19 cellular contexts compared by ENCODE assay signal in genomic region chr2:10995366-10995970, GRCh38.
A peak's percentile ranks its signal among the peaks of the same experiment; 100 is the strongest.
DNase-seq lines count a peak whose midpoint lies in the region; ATAC-seq and TF ChIP-seq lines count a peak whose summit lies in the region.
"Had no signal": no experiment of that assay in that cellular context is flagged by ENCODE, and none has a peak within 500 bp of the region (broad histone marks: within the 10 kb centered on the region; RNA-seq: fewer than 3 reads in every experiment).

No MANE protein-coding gene starts in this region.

- peaks cover 2% of the 10 kb centered on the region for H3K27me3 Mint-ChIP-seq in endothelial cell (ENCODE audit: unreplicated experiment)

- H3K9ac ChIP-seq in neuronal stem cell (ENCODE audit: low read depth, low read length, poor library complexity): no peak overlapping the region

- peak overlapping the region; percentile 32 for H3K27ac Mint-ChIP-seq in endothelial cell (ENCODE audit: unreplicated experiment)
- H3K27ac Mint-ChIP-seq: B cell; CD4-positive, alpha-beta memory T cell; GM23338; H9 had no signal

- H2BK12ac ChIP-seq in neuronal stem cell (ENCODE audit: low read length): no peak overlapping the region

- H4K8ac ChIP-seq in neuronal stem cell (ENCODE audit: low read depth, low read length): no peak overlapping the region

- H3K27ac ChIP-seq in neuronal stem cell (replicated peaks; ENCODE audit: low read length) (no peak overlapping the region), suprapubic skin (no peak overlapping the region)
- H3K27ac ChIP-seq: 22Rv1 had no signal

- H3K9me3 ChIP-seq in neuronal stem cell (replicated peaks in 1 of 2; ENCODE audit: control insufficient read depth in 2 of 2, insufficient read depth in 1 of 2, low read depth in 1 of 2, low read length in 2 of 2) (no peaks in the 10 kb centered on the region), suprapubic skin (no peaks in the 10 kb centered on the region)

- no peak overlapping the region for H4K91ac ChIP-seq in neuronal stem cell (ENCODE audit: low read depth, low read length, poor library complexity)

- peaks cover 34% of the 10 kb centered on the region for H3K4me1 Mint-ChIP-seq in endothelial cell (ENCODE audit: unreplicated experiment)
- H3K4me1 Mint-ChIP-seq: B cell; CD4-positive, alpha-beta memory T cell; GM23338 had no signal

- no peak overlapping the region for H2BK15ac ChIP-seq in neuronal stem cell (ENCODE audit: low read length)

- no peak for ATAC-seq in GM21526 (IDR thresholded peaks at IDR 0.05; ENCODE audit: low FRiP score, unreplicated experiment)
- ATAC-seq: GM23338, HCT116 had no signal

- no peaks in the 10 kb centered on the region for H3K36me3 Mint-ChIP-seq in endothelial cell (ENCODE audit: low read depth, unreplicated experiment)
- H3K36me3 Mint-ChIP-seq: CD4-positive, alpha-beta memory T cell had no signal

- no peaks in the 10 kb centered on the region for H3K9me3 Mint-ChIP-seq in endothelial cell (ENCODE audit: unreplicated experiment)
- H3K9me3 Mint-ChIP-seq: GM23338, H9 had no signal

- H3K23ac ChIP-seq in neuronal stem cell (ENCODE audit: low read depth, low read length, poor library complexity): no peak overlapping the region

- no peak overlapping the region for H2AK5ac ChIP-seq in neuronal stem cell (ENCODE audit: low read depth, low read length)

- H3K4me3 ChIP-seq in neuronal stem cell (ENCODE audit: low read length in 2 of 2) (no peak overlapping the region), suprapubic skin (no peak overlapping the region)
- H3K4me3 ChIP-seq: GM23338 had no signal

- no peak for TF ChIP-seq CTCF in endothelial cell (IDR thresholded peaks at IDR 0.05; ENCODE audit: unreplicated experiment)
- no peak for TF ChIP-seq CTCF in suprapubic skin (IDR thresholded peaks at IDR 0.05)

- H3K4me3 Mint-ChIP-seq in endothelial cell (ENCODE audit: unreplicated experiment): peak overlapping the region; percentile 4
- H3K4me3 Mint-ChIP-seq: B cell; CD4-positive, alpha-beta memory T cell; GM23338; H9 had no signal

- TF ChIP-seq EP300 in suprapubic skin (IDR thresholded peaks at IDR 0.05): no peak

- no peaks in the 10 kb centered on the region for H3K36me3 ChIP-seq in neuronal stem cell (replicated peaks in 1 of 2; ENCODE audit: control insufficient read depth in 2 of 2, insufficient read depth in 2 of 2, low read length in 2 of 2)
- no peaks in the 10 kb centered on the region for H3K36me3 ChIP-seq in suprapubic skin

- H3K4ac ChIP-seq in neuronal stem cell (ENCODE audit: low read length): no peak overlapping the region

- peak overlapping the region; percentile 75 for H3K14ac ChIP-seq in neuronal stem cell (ENCODE audit: low read length)

- H3K79me1 ChIP-seq in neuronal stem cell (ENCODE audit: low read depth, low read length): no peaks in the 10 kb centered on the region

- DNase-seq in activated effector memory CD4-positive, alpha-beta T cell treated with anti-CD3 and anti-CD28 coated beads, Interleukin-2, amount 50 U/mL, for 16 hours: peak; percentile 36
- no peak for DNase-seq in activated effector memory CD4-positive, alpha-beta T cell treated with Interleukin-2 at 50 U/mL for 16 hours
- no peak for DNase-seq in endothelial cell (ENCODE audit: low spot score)
- no peak for DNase-seq in neuronal stem cell (ENCODE audit: low spot score)
- DNase-seq in suprapubic skin (ENCODE audit: low spot score in 2 of 2): peak; percentile 35 to 45
- DNase-seq in NCI-H1694 (lab: John Stamatoyannopoulos, UW): no peak
- no peak for DNase-seq in NCI-H345 treated with DMSO at 0.1 percent for 48 hours (lab: John Stamatoyannopoulos, UW; ENCODE audit: unreplicated experiment)
- DNase-seq: C1 segment of cervical spinal cord; Calu3; CD4-positive, alpha-beta memory T cell; COR-L47; DMS53; DND-41; H9 had no signal

- H2AFZ ChIP-seq in neuronal stem cell (ENCODE audit: low read length): no peak overlapping the region
- H2AFZ ChIP-seq: GM23338 had no signal

- H3K27me3 ChIP-seq in neuronal stem cell (ENCODE audit: control insufficient read depth in 3 of 3, insufficient read depth in 3 of 3, low read depth in 1 of 3, low read length in 3 of 3) (peaks cover 0 to 3% (median 0%) of the 10 kb centered on the region in 3 experiments), suprapubic skin (no peaks in the 10 kb centered on the region)

- H2BK5ac ChIP-seq in neuronal stem cell (ENCODE audit: low read length): no peak overlapping the region

- TF ChIP-seq POLR2A in suprapubic skin (IDR thresholded peaks at IDR 0.05): no peak

- no CpG with 5 or more reads among the region's 13 CpGs for WGBS in neuronal stem cell (ENCODE audit: extremely low coverage in 2 of 2, insufficient read length in 2 of 2, insufficient replicate concordance in 1 of 2), 2 donors
- 83% methylated on average over 13 of the region's 13 CpGs for WGBS in suprapubic skin

- no peak overlapping the region for H3K4me2 ChIP-seq in neuronal stem cell (ENCODE audit: insufficient read depth, low read length, poor library complexity, severe bottlenecking)
- H3K4me2 ChIP-seq: GM23338 had no signal

- H2BK120ac ChIP-seq in neuronal stem cell (ENCODE audit: low read depth, low read length): no peak overlapping the region

- H3K4me1 ChIP-seq in neuronal stem cell (ENCODE audit: control insufficient read depth in 2 of 2, insufficient read depth in 1 of 2, low read depth in 1 of 2, low read length in 2 of 2) (no peaks in the 10 kb centered on the region), suprapubic skin (no peaks in the 10 kb centered on the region)

- H3K18ac ChIP-seq in neuronal stem cell (ENCODE audit: low read length): no peak overlapping the region

Comparison
In these comparisons a context has a peak if more than half of its experiments do, and no peak if none do; other contexts are left out.
1. DNase-seq: peak in activated effector memory CD4-positive, alpha-beta T cell treated with anti-CD3 and anti-CD28 coated beads, Interleukin-2, amount 50 U/mL, for 16 hours (single experiment) and suprapubic skin (2 of 2); none in activated effector memory CD4-positive, alpha-beta T cell treated with Interleukin-2 at 50 U/mL for 16 hours (single experiment), endothelial cell (single experiment), neuronal stem cell (single experiment), NCI-H1694 (single experiment) and NCI-H345 treated with DMSO at 0.1 percent for 48 hours (single experiment).